ENCODE assay signal across 10 cellular contexts in genomic region chr2:113877651-113878594, GRCh38. TPM values are rescaled to one million over a fixed set of nuclear protein-coding genes. Genes with fewer than 3 reads are reported as not detected.
DNase-seq lines count a peak whose midpoint lies in the region; ATAC-seq and TF ChIP-seq lines count a peak whose summit lies in the region.
"Had no signal": no experiment of that assay in that cellular context is flagged by ENCODE, and none has a peak within 500 bp of the region (broad histone marks: within the 10 kb centered on the region; RNA-seq: fewer than 3 reads in every experiment).

No MANE protein-coding gene starts in this region.

- peak overlapping the region; percentile 88 to 99 (median 96) for H3K27ac Mint-ChIP-seq in CD4-positive, CD25-positive, alpha-beta regulatory T cell
- peak overlapping the region; percentile 91 for H3K27ac Mint-ChIP-seq in activated naive CD8-positive, alpha-beta T cell

- peak overlapping the region; percentile 48 for H3K27ac ChIP-seq in CD4-positive, CD25-positive, alpha-beta regulatory T cell (ENCODE audit: insufficient read depth, low read length, poor library complexity, severe bottlenecking)
- H3K27ac ChIP-seq in left lung (peak overlapping the region; percentile 34 to 42), testis (no peak overlapping the region)

- DNase-seq in CD4-positive, CD25-positive, alpha-beta regulatory T cell: peak in 1 of 3 donors; percentile 47
- DNase-seq in left lung: no peak
- no peak for DNase-seq in stimulated activated CD4-positive, alpha-beta T cell treated with anti-CD3 and anti-CD28 coated beads, Interleukin-1b, Interleukin-23, amount 100 ng/mL, for 48 hours
- DNase-seq in D341Med (ENCODE audit: low spot score): no peak
- no peak for DNase-seq in testis
- DNase-seq: effector memory CD8-positive, alpha-beta T cell; stimulated activated CD4-positive, alpha-beta T cell treated with anti-CD3 and anti-CD28 coated beads, Interleukin-2, amount 100 ng/mL, for 48 hours had no signal

- no peak for ATAC-seq in CD4-positive, CD25-positive, alpha-beta regulatory T cell (ENCODE audit: low read depth in 2 of 2)
- ATAC-seq in HG03442 (IDR thresholded peaks at IDR 0.05; ENCODE audit: unreplicated experiment) (peak; percentile 50), left lung (peak; percentile 85), GM19397 (IDR thresholded peaks at IDR 0.05; ENCODE audit: unreplicated experiment) (no peak)

- TF ChIP-seq CTCF in left lung (IDR thresholded peaks at IDR 0.05): no peak
- no peak for TF ChIP-seq CTCF in testis (IDR thresholded peaks at IDR 0.05)

- peaks cover 16 to 49% (median 40%) of the 10 kb centered on the region in 4 donors for H3K4me1 Mint-ChIP-seq in CD4-positive, CD25-positive, alpha-beta regulatory T cell
- H3K4me1 Mint-ChIP-seq in activated naive CD8-positive, alpha-beta T cell (ENCODE audit: low read depth): peaks cover 40% of the 10 kb centered on the region

- H3K36me3 ChIP-seq in CD4-positive, CD25-positive, alpha-beta regulatory T cell (ENCODE audit: control insufficient read depth, insufficient read depth, low read length): peaks cover 9% of the 10 kb centered on the region
- H3K36me3 ChIP-seq in left lung: no peaks in the 10 kb centered on the region
- no peaks in the 10 kb centered on the region for H3K36me3 ChIP-seq in testis (ENCODE audit: low read depth, missing control alignments)

- H3K9me3 Mint-ChIP-seq in CD4-positive, CD25-positive, alpha-beta regulatory T cell: no peaks in the 10 kb centered on the region
- H3K9me3 Mint-ChIP-seq in activated naive CD8-positive, alpha-beta T cell (ENCODE audit: low read depth): no peaks in the 10 kb centered on the region
- H3K9me3 Mint-ChIP-seq: effector memory CD8-positive, alpha-beta T cell had no signal

- intact Hi-C loops in left lung (cut with DNase I) (loop anchor here in 1 of 2 donors (10.0 kb wide), 1 partner anchor 113 kb away; no protein-coding TSS in a partner anchor), testis (cut with DNase I; ENCODE audit: low total_unique reads) (no loop called here)

- H3K4me3 ChIP-seq in CD4-positive, CD25-positive, alpha-beta regulatory T cell (ENCODE audit: low read depth, low read length): no peak overlapping the region
- no peak overlapping the region for H3K4me3 ChIP-seq in left lung
- no peak overlapping the region for H3K4me3 ChIP-seq in testis

- peaks cover 14% of the 10 kb centered on the region for H3K36me3 Mint-ChIP-seq in CD4-positive, CD25-positive, alpha-beta regulatory T cell
- peaks cover 4% of the 10 kb centered on the region for H3K36me3 Mint-ChIP-seq in activated naive CD8-positive, alpha-beta T cell

- H3K27me3 ChIP-seq in CD4-positive, CD25-positive, alpha-beta regulatory T cell (ENCODE audit: control insufficient read depth, insufficient read depth, low read length): no peaks in the 10 kb centered on the region
- no peaks in the 10 kb centered on the region for H3K27me3 ChIP-seq in left lung
- no peaks in the 10 kb centered on the region for H3K27me3 ChIP-seq in testis

- 68 to 72% methylated on average over 5 of the region's 5 CpGs for WGBS in testis, 2 donors

- H3K4me1 ChIP-seq in CD4-positive, CD25-positive, alpha-beta regulatory T cell (ENCODE audit: control insufficient read depth, insufficient read depth, low read length, poor library complexity, severe bottlenecking): peaks cover 27% of the 10 kb centered on the region
- peaks cover 6 to 16% of the 10 kb centered on the region in 2 donors for H3K4me1 ChIP-seq in left lung
- H3K4me1 ChIP-seq in testis: no peaks in the 10 kb centered on the region

- TF ChIP-seq POLR2A in testis (IDR thresholded peaks at IDR 0.05): no peak

- H3K27me3 Mint-ChIP-seq in CD4-positive, CD25-positive, alpha-beta regulatory T cell: no peaks in the 10 kb centered on the region
- H3K27me3 Mint-ChIP-seq in activated naive CD8-positive, alpha-beta T cell: no peaks in the 10 kb centered on the region
- H3K27me3 Mint-ChIP-seq: effector memory CD8-positive, alpha-beta T cell had no signal

- H3K4me3 Mint-ChIP-seq in CD4-positive, CD25-positive, alpha-beta regulatory T cell: peak overlapping the region; percentile 17 to 73 (median 35)
- H3K4me3 Mint-ChIP-seq in activated naive CD8-positive, alpha-beta T cell: peak overlapping the region; percentile 72

- H3K9me3 ChIP-seq in CD4-positive, CD25-positive, alpha-beta regulatory T cell (ENCODE audit: control insufficient read depth in 2 of 2, low read length in 2 of 2): no peaks in the 10 kb centered on the region
- no peaks in the 10 kb centered on the region for H3K9me3 ChIP-seq in left lung
- no peaks in the 10 kb centered on the region for H3K9me3 ChIP-seq in testis

RNA-seq across cellular contexts. Expression of gene ACTR3, which starts 12.0 kb away (rescaled TPM):
- 328 TPM for total RNA-seq in CD4-positive, CD25-positive, alpha-beta regulatory T cell
- 100 to 1,000 TPM; 534 to 718 (median 579) TPM for polyA plus RNA-seq in CD4-positive, CD25-positive, alpha-beta regulatory T cell
- total RNA-seq in left lung (100 to 1,000 TPM; 213 to 324 TPM), testis (100 to 1,000 TPM; 106 to 114 TPM)
- polyA plus RNA-seq in testis (ENCODE audit: insufficient read depth, low read depth, low replicate concordance): 180 TPM

Comparison
In these comparisons a context has a peak if more than half of its experiments do, and no peak if none do; other contexts are left out.
1. ATAC-seq: peak in HG03442 (single experiment) and left lung (single experiment); none in CD4-positive, CD25-positive, alpha-beta regulatory T cell (0 of 2) and GM19397 (single experiment).
2. H3K27ac ChIP-seq: peak in CD4-positive, CD25-positive, alpha-beta regulatory T cell (single experiment) and left lung (2 of 2); none in testis (0 of 2).